Comparison of ENCODE assay signal across 13 cellular contexts in the genomic region with DNA sequence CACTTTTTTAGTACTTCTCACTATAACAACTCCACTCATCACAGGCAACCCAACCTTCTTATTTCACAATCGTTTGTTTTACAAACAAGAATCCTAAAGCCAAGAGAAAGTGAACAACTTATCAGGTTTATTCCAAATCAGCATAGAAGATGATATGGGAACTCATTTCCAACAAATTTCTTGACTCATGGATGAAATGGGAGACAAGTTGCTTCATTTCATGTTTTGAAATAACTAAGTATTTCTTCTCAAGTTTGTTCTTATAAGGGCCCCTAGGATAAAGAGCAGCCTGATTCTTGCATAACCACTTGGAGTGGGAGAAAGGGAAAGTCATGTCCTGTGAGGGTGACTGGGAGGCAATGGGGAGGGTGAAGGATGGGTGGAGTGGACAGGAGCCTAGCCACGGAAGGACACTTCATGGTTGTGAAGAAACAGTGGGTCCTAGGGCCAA.
DNase-seq lines count a peak whose midpoint lies in the region; ATAC-seq and TF ChIP-seq lines count a peak whose summit lies in the region.
"Had no signal": no experiment of that assay in that cellular context is flagged by ENCODE, and none has a peak within 500 bp of the region (broad histone marks: within the 10 kb centered on the region; RNA-seq: fewer than 3 reads in every experiment).

No MANE protein-coding gene starts in this region.

- H3K14ac ChIP-seq in trophoblast cell (ENCODE audit: low read length): no peak overlapping the region

- no peak overlapping the region for H3K4me2 ChIP-seq in trophoblast cell (ENCODE audit: low read length)

- H2AK5ac ChIP-seq in trophoblast cell (ENCODE audit: low read length): no peak overlapping the region

- H2AFZ ChIP-seq in trophoblast cell (ENCODE audit: insufficient read depth, low read length, poor library complexity): no peak overlapping the region

- H3K18ac ChIP-seq in trophoblast cell (ENCODE audit: low read length): no peak overlapping the region

- TF ChIP-seq CTCF in fibroblast of the aortic adventitia (IDR thresholded peaks at IDR 0.05; ENCODE audit: insufficient read depth, low read length): no peak

- H4K12ac ChIP-seq in trophoblast cell (ENCODE audit: low read depth, low read length): no peak overlapping the region

- no peak overlapping the region for H3K27ac ChIP-seq in trophoblast cell (ENCODE audit: low read depth, low read length)
- H3K27ac ChIP-seq: dorsolateral prefrontal cortex had no signal

- no peak overlapping the region for H2BK120ac ChIP-seq in trophoblast cell (ENCODE audit: insufficient read depth, low read length, poor library complexity)

- H3K27me3 ChIP-seq in trophoblast cell (ENCODE audit: insufficient read depth, low read length): no peaks in the 10 kb centered on the region
- H3K27me3 ChIP-seq: dorsolateral prefrontal cortex had no signal

- ATAC-seq in GM21717 (IDR thresholded peaks at IDR 0.05; ENCODE audit: unreplicated experiment) (no peak), HG02884 (IDR thresholded peaks at IDR 0.05; ENCODE audit: unreplicated experiment) (no peak)

- H3K36me3 ChIP-seq in trophoblast cell (ENCODE audit: control insufficient read depth in 1 of 2, insufficient read depth in 2 of 2, low read length in 2 of 2): no peaks in the 10 kb centered on the region

- no peak overlapping the region for H4K91ac ChIP-seq in trophoblast cell (ENCODE audit: low read depth, low read length)

- no peaks in the 10 kb centered on the region for H3K79me1 ChIP-seq in trophoblast cell (ENCODE audit: low read length)

- H3K4ac ChIP-seq in trophoblast cell (ENCODE audit: low read depth, low read length): no peak overlapping the region

- H3K79me2 ChIP-seq in trophoblast cell (ENCODE audit: control insufficient read depth, insufficient read depth, low read length, poor library complexity): no peaks in the 10 kb centered on the region

- no peaks in the 10 kb centered on the region for H3K9me3 ChIP-seq in trophoblast cell (ENCODE audit: insufficient read depth, low read depth, low read length)

- H3K4me1 ChIP-seq in trophoblast cell (ENCODE audit: control insufficient read depth in 1 of 2, insufficient read depth in 2 of 2, low read length in 2 of 2): no peaks in the 10 kb centered on the region

- WGBS in trophoblast cell (ENCODE audit: extremely low coverage, insufficient coverage, insufficient read length): 100% methylated on average over 1 of the region's 2 CpGs

- H3K23ac ChIP-seq in trophoblast cell (ENCODE audit: low read length): no peak overlapping the region

- no peak overlapping the region for H3K9ac ChIP-seq in trophoblast cell (ENCODE audit: low read length)

- DNase-seq in AG08395 (ENCODE audit: low spot score) (peak; percentile 53), NCI-H460 (ENCODE audit: extremely low read depth, low read depth) (peak; percentile 36), fibroblast of the aortic adventitia (ENCODE audit: low read depth) (peak; percentile 91), trophoblast cell (peak; percentile 14 to 58), middle frontal gyrus (ENCODE audit: extremely low spot score, low spot score) (no peak)
- no peak for DNase-seq in effector CD4-positive, alpha-beta T cell
- DNase-seq: activated CD8-positive, alpha-beta memory T cell treated with anti-CD3 and anti-CD28 coated beads for 24 hours; activated naive CD8-positive, alpha-beta T cell treated with anti-CD3 and anti-CD28 coated beads, Interleukin-2, amount 10 ng/mL, durations not matched to agents 7 days and 5 days; dorsolateral prefrontal cortex; glutamatergic neuron; NCI-H2171 treated with DMSO at 0.1 percent for 48 hours had no signal

- no peak overlapping the region for H2BK5ac ChIP-seq in trophoblast cell (ENCODE audit: low read depth, low read length, poor library complexity)

- no peak overlapping the region for H2BK12ac ChIP-seq in trophoblast cell (ENCODE audit: low read length)

- no peak overlapping the region for H3K4me3 ChIP-seq in fibroblast of the aortic adventitia (ENCODE audit: low read depth, low read length)
- no peak overlapping the region for H3K4me3 ChIP-seq in trophoblast cell (ENCODE audit: low read depth, low read length)
- H3K4me3 ChIP-seq: dorsolateral prefrontal cortex had no signal

- H4K8ac ChIP-seq in trophoblast cell (ENCODE audit: low read depth, low read length): no peak overlapping the region

Comparison
In these comparisons a context has a peak if more than half of its experiments do, and no peak if none do; other contexts are left out.
1. DNase-seq: peak in AG08395 (single experiment), NCI-H460 (single experiment), fibroblast of the aortic adventitia (single experiment) and trophoblast cell (2 of 2); none in middle frontal gyrus (single experiment) and effector CD4-positive, alpha-beta T cell (single experiment).